In genomic region chr11:26805001-26805400, GRCh38 we compare ENCODE assay signal across 23 cellular contexts.
"Had no signal": no experiment of that assay in that cellular context is flagged by ENCODE, and none has a peak within 500 bp of the region (broad histone marks: within the 10 kb centered on the region; RNA-seq: fewer than 3 reads in every experiment).

No MANE protein-coding gene starts in this region.

- H3K27ac ChIP-seq: right atrium auricular region, spleen, testis, transverse colon, WERI-Rb-1 had no signal

- H3K4me1 ChIP-seq: right atrium auricular region, spleen, testis, transverse colon had no signal

- H3K36me3 ChIP-seq: right atrium auricular region, spleen, transverse colon, WERI-Rb-1 had no signal

- H3K9me3 ChIP-seq: testis had no signal

- ATAC-seq: esophagus mucosa; left cardiac atrium; left ventricle myocardium superior; naive thymus-derived CD4-positive, alpha-beta T cell; stimulated activated naive CD8-positive, alpha-beta T cell treated with anti-CD3 and anti-CD28 coated beads, Interleukin-15, Interleukin-2, amounts not matched to agents 100 U/mL and 50 U/mL, for 24 hours had no signal

- H3K4me3 ChIP-seq: right atrium auricular region, spleen, testis, transverse colon had no signal

- DNase-seq: activated CD4-positive, alpha-beta memory T cell treated with anti-CD3 and anti-CD28 coated beads for 36 hours; activated CD4-positive, alpha-beta T cell treated with anti-CD3 and anti-CD28 coated beads, Interleukin-2, amount 10 ng/mL, durations not matched to agents 24 days and 14 days; activated CD4-positive, CD25-positive, alpha-beta regulatory T cell treated with anti-CD3 and anti-CD28 coated beads, Interleukin-2, amount 50 U/mL, for 72 hours; activated CD8-positive, alpha-beta memory T cell treated with anti-CD3 and anti-CD28 coated beads, Interleukin-2, amount 50 U/mL, for 48 hours; activated gamma-delta T cell; activated naive CD4-positive, alpha-beta T cell treated with anti-CD3 and anti-CD28 coated beads, Interleukin-2, amount 50 U/mL, for 16 hours; activated T-cell treated with anti-CD3 and anti-CD28 coated beads, Interleukin-2, amount 50 U/mL, for 24 hours; amygdala; caudate nucleus; head of caudate nucleus; hippocampal formation; left cardiac atrium; left ventricle myocardium superior; naive thymus-derived CD4-positive, alpha-beta T cell; nucleus accumbens; spleen; stimulated activated CD4-positive, alpha-beta T cell treated with anti-CD3 and anti-CD28 coated beads, Interleukin-2, amount 100 ng/mL, for 48 hours; stimulated activated naive CD8-positive, alpha-beta T cell treated with anti-CD3 and anti-CD28 coated beads, Interleukin-15, Interleukin-2, amounts not matched to agents 100 U/mL and 50 U/mL, for 24 hours; testis; transverse colon; WERI-Rb-1 had no signal

- H3K27me3 ChIP-seq: right atrium auricular region, spleen, testis, transverse colon had no signal
